Comparison of ENCODE assay signal across 19 cellular contexts in genomic region chr2:231318436-231318835, GRCh38.
"Had no signal": no experiment of that assay in that cellular context is flagged by ENCODE, and none has a peak within 500 bp of the region (broad histone marks: within the 10 kb centered on the region; RNA-seq: fewer than 3 reads in every experiment).

No MANE protein-coding gene starts in this region.

- H3K4me3 Mint-ChIP-seq: activated CD8-positive, alpha-beta T cell treated with anti-CD3 and anti-CD28 coated beads, Interleukin-2, amount 10 ng/mL, durations not matched to agents 7 days and 5 days; activated naive CD8-positive, alpha-beta T cell treated with anti-CD3 and anti-CD28 coated beads for 36 hours; brain; T-helper 17 cell had no signal

- H3K27me3 ChIP-seq: neutrophil, transverse colon had no signal

- H3K9me3 ChIP-seq: lower lobe of right lung, neutrophil, transverse colon had no signal

- H3K27me3 Mint-ChIP-seq: brain had no signal

- H3K27ac Mint-ChIP-seq: activated CD8-positive, alpha-beta T cell treated with anti-CD3 and anti-CD28 coated beads, Interleukin-2, amount 10 ng/mL, durations not matched to agents 7 days and 5 days; activated naive CD8-positive, alpha-beta T cell treated with anti-CD3 and anti-CD28 coated beads for 36 hours; brain; T-helper 17 cell had no signal

- H3K27ac ChIP-seq: lower lobe of right lung, neutrophil, transverse colon had no signal

- DNase-seq: activated CD4-positive, alpha-beta T cell treated with anti-CD3 and anti-CD28 coated beads for 48 hours; activated CD8-positive, alpha-beta memory T cell treated with anti-CD3 and anti-CD28 coated beads, Interleukin-2, amount 50 U/mL, for 48 hours; activated CD8-positive, alpha-beta T cell treated with anti-CD3 and anti-CD28 coated beads, Interleukin-2, amount 10 ng/mL, durations not matched to agents 7 days and 5 days; activated naive CD8-positive, alpha-beta T cell treated with anti-CD3 and anti-CD28 coated beads for 36 hours; amygdala; cortex of kidney; effector CD8-positive, alpha-beta T cell; foreskin fibroblast; lower lobe of right lung; midbrain; posterior cingulate gyrus; retina; stimulated activated CD4-positive, alpha-beta T cell treated with anti-CD3 and anti-CD28 coated beads, Interleukin-15, amount 100 ng/mL, for 24 hours; stimulated activated CD4-positive, alpha-beta T cell treated with anti-CD3 and anti-CD28 coated beads, Interleukin-4, amount 100 ng/mL, for 24 hours; stimulated activated naive CD4-positive, alpha-beta T cell treated with Interleukin-2 at 50 U/mL for 16 hours; T-helper 17 cell; transverse colon had no signal

- H3K36me3 ChIP-seq: lower lobe of right lung, neutrophil, transverse colon had no signal

- H3K4me3 ChIP-seq: lower lobe of right lung, transverse colon had no signal

- H3K4me1 Mint-ChIP-seq: brain had no signal

- ATAC-seq: activated CD8-positive, alpha-beta T cell treated with anti-CD3 and anti-CD28 coated beads, Interleukin-2, amount 10 ng/mL, durations not matched to agents 7 days and 5 days; lower lobe of right lung; T-helper 17 cell had no signal
